In genomic region chr4:159175165-159175988, GRCh38 we compare ENCODE assay signal across 8 cellular contexts.
DNase-seq lines count a peak whose midpoint lies in the region; ATAC-seq and TF ChIP-seq lines count a peak whose summit lies in the region.

No MANE protein-coding gene starts in this region.

- WGBS in testis, 2 donors = 23 to 25% methylated on average over 12 of the region's 12 CpGs

- peak overlapping the region; percentile 49 for H3K27ac Mint-ChIP-seq in activated T-helper 1 cell treated with anti-CD3 and anti-CD28 coated beads, Interleukin-12 subunit alpha, Interleukin-12 subunit beta, Interleukin-2, Interleukin-4 antibody, amounts not matched to agents 30 ng/mL and 10 ng/mL and 1 ng/mL, durations not matched to agents 14 hours and 24 hours and 36 hours

- no peaks in the 10 kb centered on the region for H3K27me3 Mint-ChIP-seq in activated T-helper 1 cell treated with anti-CD3 and anti-CD28 coated beads, Interleukin-12 subunit alpha, Interleukin-12 subunit beta, Interleukin-2, Interleukin-4 antibody, amounts not matched to agents 30 ng/mL and 10 ng/mL and 1 ng/mL, durations not matched to agents 14 hours and 24 hours and 36 hours (ENCODE audit: insufficient read depth)

- H3K27ac ChIP-seq in DOHH2 (ENCODE audit: low read depth, low read length) (no peak overlapping the region), Panc1 (ENCODE audit: low read length) (peak overlapping the region; percentile 57; the same call in 1 of the 2 replicates), testis (no peak overlapping the region)

- H3K27me3 ChIP-seq in DOHH2 (ENCODE audit: control insufficient read depth, low read length) = peaks cover 42% of the 10 kb centered on the region
- no peaks in the 10 kb centered on the region for H3K27me3 ChIP-seq in Panc1 (ENCODE audit: control insufficient read depth, insufficient read depth, low read length)
- H3K27me3 ChIP-seq in testis = no peaks in the 10 kb centered on the region

- peaks cover 78% of the 10 kb centered on the region for H3K79me2 ChIP-seq in DOHH2 (ENCODE audit: control insufficient read depth, low read length)

- POLR2A ChIA-PET in Panc1 (lab: Charles Lee) = no interaction called here

- peak overlapping the region; percentile 43 for H3K4me2 ChIP-seq in DOHH2 (ENCODE audit: low read length)

- peaks cover 64% of the 10 kb centered on the region for H3K4me1 Mint-ChIP-seq in activated T-helper 1 cell treated with anti-CD3 and anti-CD28 coated beads, Interleukin-12 subunit alpha, Interleukin-12 subunit beta, Interleukin-2, Interleukin-4 antibody, amounts not matched to agents 30 ng/mL and 10 ng/mL and 1 ng/mL, durations not matched to agents 14 hours and 24 hours and 36 hours (ENCODE audit: low read depth)

- H3K36me3 ChIP-seq in DOHH2 (ENCODE audit: control insufficient read depth, low read length) (no peaks in the 10 kb centered on the region), Panc1 (ENCODE audit: control insufficient read depth, insufficient read depth, low read length) (no peaks in the 10 kb centered on the region), testis (ENCODE audit: low read depth, missing control alignments) (no peaks in the 10 kb centered on the region)

- CTCF ChIA-PET in Panc1 (lab: Charles Lee) = interaction anchor here (0.6 to 1.0 kb wide), 2 partner anchors 301 to 396 kb away, joined by 3 to 4 read pairs; no protein-coding TSS in a partner anchor

- DNase-seq in Jurkat, Clone E6-1 (ENCODE audit: low read depth, low spot score) = peak; percentile 54
- DNase-seq in Panc1 (ENCODE audit: low read depth, low spot score) = peak; percentile 74
- peak; percentile 51 for DNase-seq in activated T-helper 1 cell treated with anti-CD3 and anti-CD28 coated beads, Interleukin-12 subunit alpha, Interleukin-12 subunit beta, Interleukin-2, Interleukin-4 antibody, amounts not matched to agents 30 ng/mL and 10 ng/mL and 1 ng/mL, durations not matched to agents 14 hours and 24 hours and 36 hours (ENCODE audit: low spot score)
- DNase-seq in foreskin fibroblast = peak; percentile 82 to 94
- peak in 48 of 56 donors; percentile 8 to 80 (median 40) for DNase-seq in nucleus accumbens (lab: John Stamatoyannopoulos, UW)
- DNase-seq in testis = peak; percentile 74

- no TSS peak for BruUV-seq in Panc1 (replicated peaks; lab: Mats Ljungman, UMichigan)

- H3K4me3 ChIP-seq in DOHH2 (ENCODE audit: low read length) = no peak overlapping the region
- no peak overlapping the region for H3K4me3 ChIP-seq in Jurkat, Clone E6-1 (ENCODE audit: low read length)
- peak overlapping the region in 1 of 2 experiments; percentile 19; a peak in 2 of 4 replicates for H3K4me3 ChIP-seq in Panc1 (ENCODE audit: low read depth in 2 of 2, low read length in 2 of 2)
- H3K4me3 ChIP-seq in foreskin fibroblast (ENCODE audit: low read depth in 1 of 2, low read length in 2 of 2) = peak overlapping the region; percentile 19 to 38
- H3K4me3 ChIP-seq in testis = no peak overlapping the region

- in situ Hi-C loops in Panc1 (cut with HindIII; ENCODE audit: low pct_unique_long_range_greater_than_20kb, low sequenced_read_pairs) = no loop called here

- H3K9me3 ChIP-seq in DOHH2 (ENCODE audit: control insufficient read depth, insufficient read depth, low read length) (no peaks in the 10 kb centered on the region), Panc1 (ENCODE audit: control insufficient read depth, insufficient read depth, low read depth, low read length) (no peaks in the 10 kb centered on the region), testis (no peaks in the 10 kb centered on the region)

- no peaks in the 10 kb centered on the region for H3K9me3 Mint-ChIP-seq in activated T-helper 1 cell treated with anti-CD3 and anti-CD28 coated beads, Interleukin-12 subunit alpha, Interleukin-12 subunit beta, Interleukin-2, Interleukin-4 antibody, amounts not matched to agents 30 ng/mL and 10 ng/mL and 1 ng/mL, durations not matched to agents 14 hours and 24 hours and 36 hours

- peaks cover 18% of the 10 kb centered on the region for H3F3A ChIP-seq in DOHH2 (ENCODE audit: control insufficient read depth, insufficient read depth)

- H3K4me3 Mint-ChIP-seq in activated T-helper 1 cell treated with anti-CD3 and anti-CD28 coated beads, Interleukin-12 subunit alpha, Interleukin-12 subunit beta, Interleukin-2, Interleukin-4 antibody, amounts not matched to agents 30 ng/mL and 10 ng/mL and 1 ng/mL, durations not matched to agents 14 hours and 24 hours and 36 hours = no peak overlapping the region

- H3K36me3 Mint-ChIP-seq in activated T-helper 1 cell treated with anti-CD3 and anti-CD28 coated beads, Interleukin-12 subunit alpha, Interleukin-12 subunit beta, Interleukin-2, Interleukin-4 antibody, amounts not matched to agents 30 ng/mL and 10 ng/mL and 1 ng/mL, durations not matched to agents 14 hours and 24 hours and 36 hours (ENCODE audit: low read depth) = no peaks in the 10 kb centered on the region

- TF ChIP-seq CTCF in DOHH2 (IDR thresholded peaks at IDR 0.05; ENCODE audit: low read depth, low read length, poor library complexity, severe bottlenecking) = peak; percentile 87
- TF ChIP-seq CTCF in Panc1 (IDR thresholded peaks at IDR 0.05) = peak; percentile 81
- peak; percentile 60 for TF ChIP-seq CTCF in foreskin fibroblast (IDR thresholded peaks at IDR 0.05; ENCODE audit: low read depth, low read length)
- peak; percentile 71 to 85 (median 82) for TF ChIP-seq CTCF in testis (IDR thresholded peaks at IDR 0.05)

- H3K4me1 ChIP-seq in DOHH2 (ENCODE audit: control insufficient read depth, low read length) (peaks cover 94% of the 10 kb centered on the region), Panc1 (ENCODE audit: control insufficient read depth, insufficient read depth, low read length) (peaks cover 3% of the 10 kb centered on the region; the same call in 1 of the 2 replicates), testis (no peaks in the 10 kb centered on the region)

- no peak for TF ChIP-seq POLR2A in testis (IDR thresholded peaks at IDR 0.05)

- H4K20me1 ChIP-seq in DOHH2 (ENCODE audit: control insufficient read depth, insufficient read depth, low read depth, low read length) = peaks cover 64% of the 10 kb centered on the region

- peak; percentile 40 for ATAC-seq in GM21717 (IDR thresholded peaks at IDR 0.05; ENCODE audit: unreplicated experiment)
- ATAC-seq in Panc1 = peak; percentile 99

- intact Hi-C loops in Panc1 (cut with micrococcal nuclease; ENCODE audit: unreplicated experiment) (loop anchor here (2.0 to 10.0 kb wide), 2 partner anchors 71 to 319 kb away; partner anchors contain the start of gene RAPGEF2), testis (cut with DNase I; ENCODE audit: low total_unique reads) (no loop called here)
- intact Hi-C loops in activated T-helper 1 cell treated with anti-CD3 and anti-CD28 coated beads, Interleukin-12 subunit alpha, Interleukin-12 subunit beta, Interleukin-2, Interleukin-4 antibody, amounts not matched to agents 30 ng/mL and 10 ng/mL and 1 ng/mL, durations not matched to agents 14 hours and 24 hours and 36 hours (cut with micrococcal nuclease) = loop anchor here (1.0 to 5.0 kb wide), 5 partner anchors 28 to 445 kb away; no protein-coding TSS in a partner anchor

- H3K9me2 ChIP-seq in DOHH2 (replicated peaks; ENCODE audit: control insufficient read depth, low read length) = no peaks in the 10 kb centered on the region

Comparison
In these comparisons a context has a peak if more than half of its experiments do, and no peak if none do; other contexts are left out.
1. H3K4me3 ChIP-seq: peak in foreskin fibroblast (2 of 2); none in DOHH2 (single experiment), Jurkat, Clone E6-1 (single experiment) and testis (0 of 2).
2. Peak in every context shown above with its lines, with median percentiles within 50 percentile points of each other: CTCF ChIP-seq and DNase-seq.